1 cellular context compared by ENCODE assay signal in genomic region chr10:46106410-46107255, GRCh38.
TF ChIP-seq lines count a peak whose summit lies in the region.

No MANE protein-coding gene starts in this region.

TF ChIP-seq in HepG2, 621 proteins besides CTCF, POLR2A, EP300 and RAD21 (continued from another document and continues in another):
- TF ChIP-seq KLF9 (CRISPR knock-in tag; IDR thresholded peaks at IDR 0.05; ENCODE audit: low read depth) (no peak), CBFB (CRISPR knock-in tag; IDR thresholded peaks at IDR 0.05) (no peak), THRA (CRISPR knock-in tag; IDR thresholded peaks at IDR 0.05; ENCODE audit: borderline replicate concordance) (no peak), ZFY (CRISPR knock-in tag; IDR thresholded peaks at IDR 0.05) (peak; percentile 70), ZNF367 (CRISPR knock-in tag; IDR thresholded peaks at IDR 0.05; ENCODE audit: borderline replicate concordance) (no peak), MAFK (conservative IDR thresholded peaks at IDR 0.05 in 1 of 2, IDR thresholded peaks at IDR 0.05 in 1 of 2; ENCODE audit: low read length in 2 of 2) (no peak), NFE2L2 (IDR thresholded peaks at IDR 0.05; ENCODE audit: low read length) (no peak), THAP7 (CRISPR knock-in tag; IDR thresholded peaks at IDR 0.05) (no peak), ZBTB7B (CRISPR knock-in tag; IDR thresholded peaks at IDR 0.05) (peak; percentile 72), ZNF260 (CRISPR knock-in tag; IDR thresholded peaks at IDR 0.05; ENCODE audit: borderline replicate concordance, low read depth) (no peak), ZNF547 (CRISPR knock-in tag; IDR thresholded peaks at IDR 0.05) (peak; percentile 81; the same call in 1 of the 2 replicates), ZFP36L2 (CRISPR knock-in tag; IDR thresholded peaks at IDR 0.05) (no peak), KAT7 (CRISPR knock-in tag; IDR thresholded peaks at IDR 0.05; ENCODE audit: borderline replicate concordance) (peak; percentile 57; the same call in 1 of the 2 replicates), RBAK (CRISPR knock-in tag; IDR thresholded peaks at IDR 0.05) (no peak), ZNF83 (CRISPR knock-in tag; IDR thresholded peaks at IDR 0.05; ENCODE audit: borderline replicate concordance) (no peak), DNMT3B (CRISPR knock-in tag; conservative IDR thresholded peaks at IDR 0.05) (no peak), HMGXB3 (CRISPR knock-in tag; IDR thresholded peaks at IDR 0.05; ENCODE audit: borderline replicate concordance) (no peak), ZNF7 (CRISPR knock-in tag; IDR thresholded peaks at IDR 0.05) (no peak), SMAD1 (CRISPR knock-in tag; IDR thresholded peaks at IDR 0.05; ENCODE audit: borderline replicate concordance, low read depth) (no peak), ZBTB20 (CRISPR knock-in tag; IDR thresholded peaks at IDR 0.05; ENCODE audit: borderline replicate concordance, low read depth) (no peak), SALL2 (CRISPR knock-in tag; IDR thresholded peaks at IDR 0.05) (0 out of 2 replicates have a peak, but pooled peaks have one; percentile 74), NCOA5 (CRISPR knock-in tag; IDR thresholded peaks at IDR 0.05) (no peak), ZNF468 (CRISPR knock-in tag; IDR thresholded peaks at IDR 0.05) (no peak), ZNF512 (CRISPR knock-in tag; IDR thresholded peaks at IDR 0.05) (peak; percentile 83), ZNF276 (CRISPR knock-in tag; IDR thresholded peaks at IDR 0.05; ENCODE audit: low read depth) (0 out of 2 replicates have a peak, but pooled peaks have one; percentile 47), ZNF652 (CRISPR knock-in tag; IDR thresholded peaks at IDR 0.05; ENCODE audit: borderline replicate concordance, low read depth) (no peak), MAX (IDR thresholded peaks at IDR 0.05) (peak; percentile 50), ZNF383 (CRISPR knock-in tag; IDR thresholded peaks at IDR 0.05; ENCODE audit: borderline replicate concordance) (no peak), U2AF1 (optimal IDR thresholded peaks at IDR 0.05; ENCODE audit: low read depth, low read length) (no peak), SMARCE1 (IDR thresholded peaks at IDR 0.05; ENCODE audit: borderline replicate concordance) (no peak), SNAPC2 (CRISPR knock-in tag; IDR thresholded peaks at IDR 0.05) (no peak), HINFP (CRISPR knock-in tag; IDR thresholded peaks at IDR 0.05; ENCODE audit: low read depth) (0 out of 2 replicates have a peak, but pooled peaks have one; percentile 19), ZNF530 (CRISPR knock-in tag; IDR thresholded peaks at IDR 0.05; ENCODE audit: low read depth) (no peak), ZNF253 (CRISPR knock-in tag; IDR thresholded peaks at IDR 0.05; ENCODE audit: borderline replicate concordance) (no peak), FOXJ3 (CRISPR knock-in tag; IDR thresholded peaks at IDR 0.05; ENCODE audit: borderline replicate concordance) (no peak), XRCC5 (optimal IDR thresholded peaks at IDR 0.05; ENCODE audit: low read length) (peak; percentile 42), AKNA (CRISPR knock-in tag; IDR thresholded peaks at IDR 0.05; ENCODE audit: borderline replicate concordance) (no peak), BRD4 (CRISPR knock-in tag; IDR thresholded peaks at IDR 0.05) (0 out of 2 replicates have a peak, but pooled peaks have one; percentile 19), ZEB1 (IDR thresholded peaks at IDR 0.05; ENCODE audit: insufficient replicate concordance, low read depth) (no peak), HNRNPLL (IDR thresholded peaks at IDR 0.05; ENCODE audit: low read depth, low read length, poor library complexity, severe bottlenecking) (peak; percentile 56), HNF1A (IDR thresholded peaks at IDR 0.05; ENCODE audit: low read depth) (no peak), HNF1A (CRISPR knock-in tag; IDR thresholded peaks at IDR 0.05; ENCODE audit: borderline replicate concordance) (no peak)
